Comparison of ENCODE assay signal across 22 cellular contexts in the genomic region with DNA sequence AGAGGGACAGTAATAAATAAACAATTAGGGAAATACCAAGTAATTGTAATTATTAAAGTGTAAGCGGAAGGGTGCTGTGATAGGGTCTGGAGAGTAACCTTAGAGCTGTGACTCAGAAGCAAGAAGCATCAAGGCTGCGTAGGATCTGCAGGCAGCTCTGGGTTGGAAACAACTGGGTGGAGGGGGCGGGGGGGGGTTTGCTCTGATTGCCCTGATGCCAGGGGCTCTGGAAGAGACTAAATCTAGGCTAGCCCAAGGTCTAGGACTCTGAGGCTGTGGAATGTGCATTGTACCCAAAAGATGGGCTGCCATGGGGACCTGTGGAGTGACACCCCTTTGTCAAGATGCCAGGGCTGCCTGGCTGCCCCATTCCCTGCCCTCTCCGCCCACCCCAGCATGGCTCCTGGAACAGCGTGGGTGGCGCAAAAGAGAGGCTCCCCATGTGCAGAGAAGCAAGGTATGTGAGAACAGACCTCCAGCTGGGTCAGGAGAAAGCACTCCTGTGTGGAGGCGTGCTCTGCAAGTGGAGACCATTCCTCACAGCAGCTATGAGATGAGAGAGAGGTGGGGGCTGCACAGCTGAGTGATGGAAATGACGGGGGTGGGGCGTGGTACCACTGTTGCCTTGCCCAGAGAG.
"Had no signal": no experiment of that assay in that cellular context is flagged by ENCODE, and none has a peak within 500 bp of the region (broad histone marks: within the 10 kb centered on the region; RNA-seq: fewer than 3 reads in every experiment).

No MANE protein-coding gene starts in this region.

- H3K27me3 ChIP-seq: brain microvascular endothelial cell, thyroid gland, uterus had no signal

- H3K27ac ChIP-seq: brain microvascular endothelial cell, thyroid gland, uterus, VCaP had no signal

- H3K9me3 Mint-ChIP-seq: activated T-helper 1 cell treated with anti-CD3 and anti-CD28 coated beads, Interleukin-12 subunit alpha, Interleukin-12 subunit beta, Interleukin-2, Interleukin-4 antibody, amounts not matched to agents 30 ng/mL and 10 ng/mL and 1 ng/mL, durations not matched to agents 14 hours and 24 hours and 36 hours; dendritic cell treated with granulocyte-macrophage colony-stimulating factor and Interleukin-4, amounts not matched to agents 40 ng/mL and 50 ng/mL, for 4 days; mesothelial cell of epicardium; natural killer cell treated with Interleukin-12 subunit alpha and Interleukin-12 subunit beta and Interleukin-15 and Interleukin-18, amount 100 ng/mL, for 72 hours had no signal

- H3K4me1 Mint-ChIP-seq: mesothelial cell of epicardium had no signal

- H3K9me3 ChIP-seq: thyroid gland, uterus had no signal

- H3K4me3 ChIP-seq: lung, thyroid gland, uterus had no signal

- FAIRE-seq: endothelial cell of umbilical vein, islet of Langerhans had no signal

- ATAC-seq: natural killer cell treated with Interleukin-12 subunit alpha and Interleukin-12 subunit beta and Interleukin-15 and Interleukin-18, amount 100 ng/mL, for 72 hours had no signal

- H3K4me3 Mint-ChIP-seq: activated naive CD8-positive, alpha-beta T cell; activated T-helper 1 cell treated with anti-CD3 and anti-CD28 coated beads, Interleukin-12 subunit alpha, Interleukin-12 subunit beta, Interleukin-2, Interleukin-4 antibody, amounts not matched to agents 30 ng/mL and 10 ng/mL and 1 ng/mL, durations not matched to agents 14 hours and 24 hours and 36 hours; dendritic cell treated with granulocyte-macrophage colony-stimulating factor and Interleukin-4, amounts not matched to agents 40 ng/mL and 50 ng/mL, for 4 days; mesothelial cell of epicardium; natural killer cell treated with Interleukin-12 subunit alpha and Interleukin-12 subunit beta and Interleukin-15 and Interleukin-18, amount 100 ng/mL, for 72 hours had no signal

- H3K27me3 Mint-ChIP-seq: activated naive CD8-positive, alpha-beta T cell; dendritic cell treated with granulocyte-macrophage colony-stimulating factor and Interleukin-4, amounts not matched to agents 40 ng/mL and 50 ng/mL, for 4 days; natural killer cell treated with Interleukin-12 subunit alpha and Interleukin-12 subunit beta and Interleukin-15 and Interleukin-18, amount 100 ng/mL, for 72 hours had no signal

- H3K36me3 ChIP-seq: brain microvascular endothelial cell, thyroid gland, uterus had no signal

- H3K36me3 Mint-ChIP-seq: activated naive CD8-positive, alpha-beta T cell; mesothelial cell of epicardium; natural killer cell treated with Interleukin-12 subunit alpha and Interleukin-12 subunit beta and Interleukin-15 and Interleukin-18, amount 100 ng/mL, for 72 hours had no signal

- H3K4me1 ChIP-seq: uterus had no signal

- H3K27ac Mint-ChIP-seq: activated naive CD8-positive, alpha-beta T cell; activated T-helper 1 cell treated with anti-CD3 and anti-CD28 coated beads, Interleukin-12 subunit alpha, Interleukin-12 subunit beta, Interleukin-2, Interleukin-4 antibody, amounts not matched to agents 30 ng/mL and 10 ng/mL and 1 ng/mL, durations not matched to agents 14 hours and 24 hours and 36 hours; dendritic cell treated with granulocyte-macrophage colony-stimulating factor and Interleukin-4, amounts not matched to agents 40 ng/mL and 50 ng/mL, for 4 days; mesothelial cell of epicardium; natural killer cell treated with Interleukin-12 subunit alpha and Interleukin-12 subunit beta and Interleukin-15 and Interleukin-18, amount 100 ng/mL, for 72 hours had no signal

- DNase-seq: activated CD4-positive, alpha-beta T cell treated with anti-CD3 and anti-CD28 coated beads for 1 hour; activated CD4-positive, alpha-beta T cell treated with anti-CD3 and anti-CD28 coated beads, Interleukin-2, amount 50 U/mL, for 48 hours; activated T-cell treated with anti-CD3 and anti-CD28 coated beads for 4 hours; brain microvascular endothelial cell; effector CD8-positive, alpha-beta T cell; retina; stimulated activated CD4-positive, alpha-beta T cell treated with anti-CD3 and anti-CD28 coated beads, Interleukin-1b, Interleukin-23, amount 100 ng/mL, for 48 hours; stimulated activated CD8-positive, alpha-beta memory T cell treated with anti-CD3 and anti-CD28 coated beads, Interleukin-4, amount 100 ng/mL, for 48 hours; stimulated activated naive CD4-positive, alpha-beta T cell; SW 1271; T-helper 2 cell; thyroid gland; uterus had no signal
